Comparison of ENCODE assay signal across 22 cellular contexts in the genomic region with DNA sequence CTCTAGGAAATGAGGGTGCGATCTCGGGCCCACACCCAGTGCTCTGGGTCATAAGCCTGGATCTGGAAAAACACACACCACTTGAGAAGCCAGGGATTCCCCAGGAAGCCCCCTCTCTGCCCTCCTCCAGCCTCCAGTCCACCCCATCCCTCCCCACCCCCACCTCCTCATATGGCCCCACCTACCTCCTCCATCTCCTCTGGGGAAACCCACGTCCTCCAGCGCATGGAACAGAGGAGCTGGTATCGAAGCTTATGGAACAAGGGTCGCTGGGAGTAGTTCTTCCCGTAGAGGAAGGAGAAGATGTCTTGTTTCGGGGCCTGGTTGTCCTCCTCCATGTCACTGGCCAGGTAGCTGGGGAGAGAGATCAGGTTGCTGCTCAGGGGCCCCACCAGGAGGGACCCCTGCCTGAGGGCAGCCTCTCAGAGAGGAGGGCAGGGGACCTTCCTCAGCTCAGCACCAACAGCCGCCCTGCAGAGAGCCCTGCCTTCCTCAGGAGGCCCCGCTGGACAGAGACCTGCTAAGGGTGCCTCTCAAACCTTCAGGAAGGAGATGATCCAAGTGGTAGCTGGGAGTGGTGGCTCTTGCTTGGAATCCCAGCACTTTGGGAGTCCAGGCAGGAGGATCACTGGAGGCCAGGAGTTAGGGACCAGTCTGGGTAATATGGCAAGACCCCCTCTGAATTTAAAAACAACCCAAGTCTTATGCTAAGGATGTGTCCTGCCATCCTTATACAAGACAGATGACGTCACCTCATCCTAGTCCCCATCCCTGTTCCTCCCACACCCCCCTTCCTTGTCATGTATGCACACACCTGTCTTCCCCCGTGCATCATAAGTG. TPM values are rescaled to one million over a fixed set of nuclear protein-coding genes. Genes with fewer than 3 reads are reported as not detected.
"Had no signal": no experiment of that assay in that cellular context is flagged by ENCODE, and none has a peak within 500 bp of the region (broad histone marks: within the 10 kb centered on the region; RNA-seq: fewer than 3 reads in every experiment).

No MANE protein-coding gene starts in this region.

- H3K9me3 ChIP-seq: Peyer's patch, SJCRH30, SK-N-SH had no signal

- H3K4me3 Mint-ChIP-seq: activated CD4-positive, alpha-beta memory T cell treated with anti-CD3 and anti-CD28 coated beads for 36 hours; activated CD4-positive, alpha-beta T cell treated with anti-CD3 and anti-CD28 coated beads, Interleukin-2, amount 10 ng/mL, durations not matched to agents 7 days and 5 days; activated naive CD4-positive, alpha-beta T cell treated with anti-CD3 and anti-CD28 coated beads for 36 hours; activated naive CD8-positive, alpha-beta T cell; activated T-cell treated with anti-CD3 and anti-CD28 coated beads, Interleukin-2, amount 50 U/mL, for 24 hours had no signal

- H3K4me2 ChIP-seq: SK-N-SH had no signal

- H3K27ac Mint-ChIP-seq: activated CD4-positive, alpha-beta memory T cell treated with anti-CD3 and anti-CD28 coated beads for 36 hours; activated CD4-positive, alpha-beta T cell treated with anti-CD3 and anti-CD28 coated beads, Interleukin-2, amount 10 ng/mL, durations not matched to agents 7 days and 5 days; activated naive CD4-positive, alpha-beta T cell treated with anti-CD3 and anti-CD28 coated beads for 36 hours; activated naive CD8-positive, alpha-beta T cell; activated T-cell treated with anti-CD3 and anti-CD28 coated beads, Interleukin-2, amount 50 U/mL, for 24 hours had no signal

- H3K36me3 ChIP-seq: Peyer's patch, SJCRH30 had no signal

- H3K27me3 ChIP-seq: Peyer's patch, SJCRH30 had no signal

- H3K4me1 ChIP-seq: Peyer's patch, SJCRH30 had no signal

- H3K27ac ChIP-seq: Peyer's patch, RWPE1, SJCRH30, VCaP had no signal

- H3K9me3 Mint-ChIP-seq: activated CD4-positive, alpha-beta memory T cell treated with anti-CD3 and anti-CD28 coated beads for 36 hours; activated CD4-positive, alpha-beta T cell treated with anti-CD3 and anti-CD28 coated beads, Interleukin-2, amount 10 ng/mL, durations not matched to agents 7 days and 5 days; activated naive CD4-positive, alpha-beta T cell treated with anti-CD3 and anti-CD28 coated beads for 36 hours; activated T-cell treated with anti-CD3 and anti-CD28 coated beads, Interleukin-2, amount 50 U/mL, for 24 hours had no signal

- H3K36me3 Mint-ChIP-seq: activated CD4-positive, alpha-beta memory T cell treated with anti-CD3 and anti-CD28 coated beads for 36 hours; activated naive CD8-positive, alpha-beta T cell had no signal

- H3K4me3 ChIP-seq: Peyer's patch, SJCRH30 had no signal

- H3K9ac ChIP-seq: SK-N-SH had no signal

- DNase-seq: activated CD4-positive, alpha-beta memory T cell treated with anti-CD3 and anti-CD28 coated beads for 36 hours; activated CD4-positive, alpha-beta T cell treated with anti-CD3 and anti-CD28 coated beads, Interleukin-2, amount 10 ng/mL, durations not matched to agents 7 days and 5 days; activated CD4-positive, CD25-positive, alpha-beta regulatory T cell; activated gamma-delta T cell; activated naive CD4-positive, alpha-beta T cell treated with anti-CD3 and anti-CD28 coated beads for 36 hours; activated T-cell treated with anti-CD3 and anti-CD28 coated beads, Interleukin-2, amount 50 U/mL, for 24 hours; anterior cingulate cortex; NCI-H1436; NCI-H187; NCI-H510A treated with DMSO at 0.1 percent for 48 hours; Peyer's patch; Right ventricle myocardium superior; SK-N-SH; T-helper 1 cell had no signal

RNA-seq across cellular contexts. Expression of a gene that starts 5.0 kb away (rescaled TPM):
- total RNA-seq: activated CD4-positive, alpha-beta memory T cell treated with anti-CD3 and anti-CD28 coated beads for 36 hours; activated CD4-positive, alpha-beta T cell treated with anti-CD3 and anti-CD28 coated beads, Interleukin-2, amount 10 ng/mL, durations not matched to agents 7 days and 5 days; activated CD8-positive, alpha-beta memory T cell treated with anti-CD3 and anti-CD28 coated beads for 36 hours; activated naive CD4-positive, alpha-beta T cell treated with anti-CD3 and anti-CD28 coated beads for 36 hours; cardiac septum; cerebellum; Peyer's patch; Right ventricle myocardium superior; SJCRH30 had no signal
- polyA plus RNA-seq: adipose tissue, SK-N-SH had no signal

RNA-seq across cellular contexts. Expression of a gene that starts 8.7 kb away (rescaled TPM):
- total RNA-seq: activated naive CD4-positive, alpha-beta T cell treated with anti-CD3 and anti-CD28 coated beads for 36 hours; cardiac septum; cerebellum; Peyer's patch; Right ventricle myocardium superior; SJCRH30 had no signal
- polyA plus RNA-seq: adipose tissue, SK-N-SH had no signal

RNA-seq across cellular contexts. Expression of a gene that starts 45.8 kb away (rescaled TPM):
- total RNA-seq: activated CD4-positive, alpha-beta memory T cell treated with anti-CD3 and anti-CD28 coated beads for 36 hours; activated CD8-positive, alpha-beta memory T cell treated with anti-CD3 and anti-CD28 coated beads for 36 hours; activated naive CD4-positive, alpha-beta T cell treated with anti-CD3 and anti-CD28 coated beads for 36 hours; cardiac septum; SJCRH30 had no signal
- polyA plus RNA-seq: SK-N-SH had no signal
